Comparison of ENCODE assay signal across 29 cellular contexts in the genomic region with DNA sequence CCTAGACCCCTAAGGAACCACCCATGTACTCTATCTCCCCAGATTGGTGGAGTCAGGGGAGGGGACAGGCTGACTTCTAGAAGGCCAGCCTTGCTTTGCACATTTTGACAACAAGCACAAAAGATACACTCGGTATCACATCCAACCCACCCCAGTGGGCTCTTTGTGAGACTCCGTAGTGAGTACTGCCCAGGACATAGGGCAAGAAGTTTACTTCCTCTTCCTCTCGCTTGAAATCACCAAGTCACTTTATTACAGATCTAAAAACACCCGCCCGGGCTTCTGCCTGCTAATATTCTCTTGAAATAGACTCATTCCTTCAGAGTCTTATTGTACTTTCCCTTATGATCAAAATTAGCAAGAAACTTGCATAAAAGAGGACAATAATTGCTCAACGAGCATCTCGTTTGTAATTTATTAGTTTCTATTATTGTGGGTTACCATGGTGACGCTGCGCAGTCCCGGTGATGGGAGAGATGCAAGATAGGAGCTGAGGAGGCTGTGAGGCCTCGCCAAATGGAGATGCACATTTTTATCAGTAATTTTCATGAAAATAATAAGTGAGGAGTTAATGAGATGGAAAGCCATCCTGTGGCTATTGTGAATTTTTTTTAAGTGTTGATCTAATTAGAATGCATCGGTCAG.
DNase-seq lines count a peak whose midpoint lies in the region; ATAC-seq and TF ChIP-seq lines count a peak whose summit lies in the region.
"Had no signal": no experiment of that assay in that cellular context is flagged by ENCODE, and none has a peak within 500 bp of the region (broad histone marks: within the 10 kb centered on the region; RNA-seq: fewer than 3 reads in every experiment).

No MANE protein-coding gene starts in this region.

- H3K36me3 Mint-ChIP-seq in MCF 10A (ENCODE audit: insufficient read depth, unreplicated experiment): no peaks in the 10 kb centered on the region
- H3K36me3 Mint-ChIP-seq: CD14-positive monocyte, naive B cell had no signal

- H3K27ac Mint-ChIP-seq in MCF 10A (ENCODE audit: low read depth, unreplicated experiment): no peak overlapping the region
- H3K27ac Mint-ChIP-seq: activated naive CD4-positive, alpha-beta T cell treated with anti-CD3 and anti-CD28 coated beads for 36 hours; HFFc6; naive B cell; T-helper 1 cell treated with Interleukin-12 subunit alpha and Interleukin-12 subunit beta and Interleukin-4 antibody, amounts not matched to agents 30 μg/mL and 1 μg/mL, for 36 hours had no signal

- POLR2A ChIA-PET in MCF 10A (lab: Yijun Ruan, JAX): no interaction called here

- no peak overlapping the region for H3K4me3 ChIP-seq in lower lobe of right lung
- H3K4me3 ChIP-seq: heart right ventricle, suprapubic skin, upper lobe of right lung had no signal

- no peaks in the 10 kb centered on the region for H3K9me3 ChIP-seq in lower lobe of right lung
- H3K9me3 ChIP-seq: Caco-2, heart right ventricle, suprapubic skin, upper lobe of right lung had no signal

- H3K4me1 ChIP-seq in lower lobe of right lung: no peaks in the 10 kb centered on the region
- H3K4me1 ChIP-seq: Caco-2, suprapubic skin, upper lobe of right lung had no signal

- H3K27me3 ChIP-seq in lower lobe of right lung (ENCODE audit: low read depth): no peaks in the 10 kb centered on the region
- H3K27me3 ChIP-seq: brain microvascular endothelial cell, heart right ventricle, upper lobe of right lung had no signal

- TF ChIP-seq CTCF in lower lobe of right lung (IDR thresholded peaks at IDR 0.05) (no peak), MCF 10A (IDR thresholded peaks at IDR 0.05; ENCODE audit: unreplicated experiment) (no peak)

- no peaks in the 10 kb centered on the region for H3K36me3 ChIP-seq in lower lobe of right lung
- H3K36me3 ChIP-seq: brain microvascular endothelial cell, upper lobe of right lung had no signal

- no TSS peak for BruUV-seq in MCF 10A (replicated peaks; lab: Mats Ljungman, UMichigan)

- intact Hi-C loops in lower lobe of right lung (cut with DNase I) (no loop called here), MCF 10A (cut with micrococcal nuclease) (no loop called here)

- CTCF ChIA-PET in MCF 10A (lab: Yijun Ruan, JAX): interaction anchor here (0.7 kb wide), 1 partner anchor 52 kb away, joined by 3 read pairs; no protein-coding TSS in a partner anchor

- H3K9me3 Mint-ChIP-seq in MCF 10A (ENCODE audit: unreplicated experiment): no peaks in the 10 kb centered on the region
- H3K9me3 Mint-ChIP-seq: activated naive CD4-positive, alpha-beta T cell treated with anti-CD3 and anti-CD28 coated beads for 36 hours; HFFc6; naive B cell; T-helper 1 cell treated with Interleukin-12 subunit alpha and Interleukin-12 subunit beta and Interleukin-4 antibody, amounts not matched to agents 30 μg/mL and 1 μg/mL, for 36 hours had no signal

- H3K27me3 Mint-ChIP-seq in MCF 10A (ENCODE audit: insufficient read depth, unreplicated experiment): peaks cover 96% of the 10 kb centered on the region

- DNase-seq in NCI-H748 (lab: John Stamatoyannopoulos, UW; ENCODE audit: unreplicated experiment) (peak; percentile 26), NCI-H748 treated with DMSO at 0.1 percent for 48 hours (lab: John Stamatoyannopoulos, UW) (no peak), OCI-M1 (lab: John Stamatoyannopoulos, UW) (peak; percentile 8), lower lobe of right lung (no peak), superior temporal gyrus (ENCODE audit: extremely low spot score) (peak; percentile 27), MCF 10A (ENCODE audit: unreplicated experiment) (no peak), DMS153 (lab: John Stamatoyannopoulos, UW) (no peak)
- DNase-seq: 8988T; activated CD4-positive, alpha-beta T cell treated with anti-CD3 and anti-CD28 coated beads, Interleukin-2, amount 50 U/mL, for 48 hours; activated naive CD4-positive, alpha-beta T cell treated with anti-CD3 and anti-CD28 coated beads for 36 hours; brain microvascular endothelial cell; Caco-2; foreskin melanocyte; GOT3; heart right ventricle; HFFc6; left ventricle myocardium superior; midbrain; naive B cell; NCI-H2107; NCI-H82; PC-3; stimulated activated CD4-positive, alpha-beta T cell treated with anti-CD3 and anti-CD28 coated beads, Interleukin-15, amount 100 ng/mL, for 24 hours; stimulated activated CD4-positive, alpha-beta T cell treated with anti-CD3 and anti-CD28 coated beads, Interleukin-4, amount 100 ng/mL, for 4 hours; upper lobe of right lung had no signal

- no peak overlapping the region for H3K4me3 Mint-ChIP-seq in MCF 10A (ENCODE audit: unreplicated experiment)
- H3K4me3 Mint-ChIP-seq: activated naive CD4-positive, alpha-beta T cell treated with anti-CD3 and anti-CD28 coated beads for 36 hours; CD14-positive monocyte; HFFc6; naive B cell; T-helper 1 cell treated with Interleukin-12 subunit alpha and Interleukin-12 subunit beta and Interleukin-4 antibody, amounts not matched to agents 30 μg/mL and 1 μg/mL, for 36 hours had no signal

- no peak for ATAC-seq in lower lobe of right lung
- ATAC-seq in HG02610 (IDR thresholded peaks at IDR 0.05; ENCODE audit: unreplicated experiment): no peak
- ATAC-seq: heart right ventricle, left ventricle myocardium superior, PC-3, upper lobe of right lung had no signal

- peak overlapping the region; percentile 49 for H3K27ac ChIP-seq in lower lobe of right lung
- H3K27ac ChIP-seq: brain microvascular endothelial cell, heart right ventricle, suprapubic skin had no signal

- no peaks in the 10 kb centered on the region for H3K4me1 Mint-ChIP-seq in MCF 10A (ENCODE audit: insufficient read depth, unreplicated experiment)
- H3K4me1 Mint-ChIP-seq: CD14-positive monocyte, naive B cell had no signal

Comparison
In these comparisons a context has a peak if more than half of its experiments do, and no peak if none do; other contexts are left out.
1. DNase-seq: peak in NCI-H748 (single experiment), OCI-M1 (single experiment) and superior temporal gyrus (single experiment); none in NCI-H748 treated with DMSO at 0.1 percent for 48 hours (single experiment), lower lobe of right lung (single experiment), MCF 10A (single experiment) and DMS153 (single experiment).